Comparison of ENCODE assay signal across 9 cellular contexts in genomic region chr14:21263284-21264024, GRCh38. TPM values are rescaled to one million over a fixed set of nuclear protein-coding genes. Genes with fewer than 3 reads are reported as not detected.
A peak's percentile ranks its signal among the peaks of the same experiment; 100 is the strongest.
DNase-seq lines count a peak whose midpoint lies in the region; ATAC-seq, FAIRE-seq and TF ChIP-seq lines count a peak whose summit lies in the region.
"Had no signal": no experiment of that assay in that cellular context is flagged by ENCODE, and none has a peak within 500 bp of the region (broad histone marks: within the 10 kb centered on the region; RNA-seq: fewer than 3 reads in every experiment).

No MANE protein-coding gene starts in this region.

- no peak for TF ChIP-seq EP300 in K562 (IDR thresholded peaks at IDR 0.05; ENCODE audit: low read length)

- no peak for FAIRE-seq in K562 (lab: Jason Lieb, UNC)

- H3K27ac ChIP-seq in K562 (ENCODE audit: extremely low read depth, low read depth, low read length) = peak overlapping the region; percentile 32; the same call in 2 of the 3 replicates

- POLR2A ChIA-PET in K562 (lab: Yijun Ruan, JAX) = interaction anchor here (6.0 kb wide), 1 partner anchor 8 kb away, joined by 58 read pairs; no protein-coding TSS in a partner anchor

- no TSS peak for BruUV-seq in K562 (replicated peaks; lab: Mats Ljungman, UMichigan)

- H3K27ac Mint-ChIP-seq in natural killer cell = peak overlapping the region; percentile 96 to 97

- H3K4me3 ChIP-seq in K562 = peak overlapping the region; percentile 2; the same call in 1 of the 2 replicates

- peak overlapping the region; percentile 77 for H3K4me3 Mint-ChIP-seq in natural killer cell

- CTCF ChIA-PET in K562 (lab: Yijun Ruan, JAX; ENCODE audit: low intra/inter-chr PET ratio) = no interaction called here

- peaks cover 99% of the 10 kb centered on the region for H3K79me2 ChIP-seq in K562 (ENCODE audit: control insufficient read depth, insufficient read depth, low read length)

- H3K27me3 Mint-ChIP-seq in natural killer cell (ENCODE audit: low read depth in 2 of 2) = no peaks in the 10 kb centered on the region

- H3K9me3 ChIP-seq in K562 (replicated peaks; ENCODE audit: control insufficient read depth, insufficient read depth, low read depth, low read length) = no peaks in the 10 kb centered on the region

- no peak for TF ChIP-seq CTCF in K562 (IDR thresholded peaks at IDR 0.05 in 2 of 3, conservative IDR thresholded peaks at IDR 0.05 in 1 of 3; ENCODE audit: insufficient read depth in 2 of 3, low read depth in 1 of 3, low read length in 3 of 3)
- no peak for TF ChIP-seq CTCF in natural killer cell (IDR thresholded peaks at IDR 0.05)

- DNase-seq in EL = peak; percentile 38
- DNase-seq in M059J (ENCODE audit: low read depth) = peak; percentile 31
- DNase-seq in K562 (ENCODE audit: extremely low read depth in 1 of 4, low spot score in 3 of 4) = peak in 1 of 4 experiments; percentile 12
- no peak for DNase-seq in natural killer cell
- no peak for DNase-seq in HT-29 (ENCODE audit: low spot score)
- DNase-seq in NCI-H524 treated with DMSO at 0.1 percent for 48 hours (lab: John Stamatoyannopoulos, UW) = no peak
- no peak for DNase-seq in mucosa of gallbladder (ENCODE audit: low spot score)
- no peak for DNase-seq in HPDE6-E6E7 (ENCODE audit: extremely low spot score)
- DNase-seq: activated CD4-positive, alpha-beta T cell treated with anti-CD3 and anti-CD28 coated beads for 1 hour had no signal

- TF ChIP-seq POLR2A in K562 (conservative IDR thresholded peaks at IDR 0.05) = no peak

- no peak for TF ChIP-seq RAD21 in K562 (CRISPR knock-in tag; conservative IDR thresholded peaks at IDR 0.05 in 1 of 2, IDR thresholded peaks at IDR 0.05 in 1 of 2)

- intact Hi-C loops in K562 (cut with micrococcal nuclease) = loop anchor here (10.0 kb wide), 1 partner anchor 91 kb away; no protein-coding TSS in a partner anchor
- intact Hi-C loops in natural killer cell (cut with micrococcal nuclease) = loop anchor here (10.0 kb wide), 1 partner anchor 49 kb away; no protein-coding TSS in a partner anchor

- in situ Hi-C loops in K562 (cut with MboI) = no loop called here

- H3K4me1 Mint-ChIP-seq in natural killer cell = peaks cover 75 to 86% of the 10 kb centered on the region in 2 donors

- WGBS in K562 (ENCODE audit: insufficient coverage, low coverage, missing lambda C conversion rate) = 64% methylated on average over 5 of the region's 5 CpGs

- peaks cover 73% of the 10 kb centered on the region for H4K20me1 ChIP-seq in K562 (replicated peaks; ENCODE audit: control insufficient read depth, insufficient read depth, low read length)

- peak overlapping the region; percentile 34 for H3K4me2 ChIP-seq in K562 (ENCODE audit: insufficient read depth, low read length)

- peaks cover 93% of the 10 kb centered on the region for H3K36me3 ChIP-seq in K562 (ENCODE audit: control insufficient read depth, insufficient read depth, low read length)

- peaks cover 18% of the 10 kb centered on the region for H3K36me3 Mint-ChIP-seq in natural killer cell

- H3K27me3 ChIP-seq in K562 (ENCODE audit: control insufficient read depth in 2 of 2, insufficient read depth in 2 of 2, low read length in 2 of 2) = no peaks in the 10 kb centered on the region

- no peak overlapping the region for H2AFZ ChIP-seq in K562 (ENCODE audit: low read depth, low read length)

- H3K9me1 ChIP-seq in K562 (ENCODE audit: control insufficient read depth, insufficient read depth, low read length) = no peaks in the 10 kb centered on the region

- H3K9ac ChIP-seq in K562 (ENCODE audit: insufficient read depth in 1 of 2, low read depth in 2 of 2, low read length in 2 of 2) = no peak overlapping the region; a peak in 1 of 4 replicates

- peaks cover 17 to 25% of the 10 kb centered on the region in 2 experiments for H3K4me1 ChIP-seq in K562 (replicated peaks in 1 of 2; ENCODE audit: control insufficient read depth in 2 of 2, insufficient read depth in 2 of 2, low read length in 2 of 2)

- H3K9me3 Mint-ChIP-seq in natural killer cell = no peaks in the 10 kb centered on the region

- ATAC-seq in K562 (no peak), natural killer cell (peak in 1 of 3 donors; percentile 9)

TF ChIP-seq in K562, 482 proteins besides CTCF, POLR2A, EP300 and RAD21 (continues in another document):
- 0 out of 2 replicates have a peak, but pooled peaks have one; percentile 6 for TF ChIP-seq SUPT5H (IDR thresholded peaks at IDR 0.05)
- no peak for TF ChIP-seq SIRT6 (IDR thresholded peaks at IDR 0.05; ENCODE audit: low read depth, low read length)
- no peak for TF ChIP-seq TRIM25 (IDR thresholded peaks at IDR 0.05; ENCODE audit: borderline replicate concordance)
- TF ChIP-seq ZNF830 (CRISPR knock-in tag; IDR thresholded peaks at IDR 0.05) = no peak
- TF ChIP-seq HIVEP1 (CRISPR knock-in tag; IDR thresholded peaks at IDR 0.05) = no peak
- TF ChIP-seq MEIS2 (IDR thresholded peaks at IDR 0.05; ENCODE audit: partially characterized antibody) = peak; percentile 43
- no peak for TF ChIP-seq E2F1 (CRISPR knock-in tag; IDR thresholded peaks at IDR 0.05)

RNA-seq across cellular contexts. Expression of gene HNRNPC, which starts 5.8 kb away (rescaled TPM):
- 821 and 1,019 TPM in 2 replicates for total RNA-seq in M059J (2014; rRNA removed; shearing (Covaris generic))
- 279 and 404 TPM in 2 replicates for total RNA-seq in K562 (2011; cell fraction: chromatin; rRNA removed; ENCODE audit: low replicate concordance)
- total RNA-seq in K562 (2011; cell fraction: nucleolus; rRNA removed) = 241 and 299 TPM in 2 replicates
- total RNA-seq in K562 (2011; cell fraction: nucleoplasm; rRNA removed) = 371 and 436 TPM in 2 replicates
- total RNA-seq in K562 (2014; rRNA removed) (957 and 1,143 TPM in 2 replicates), K562 (2014; rRNA removed; fragmentation: Illumina TruSeq; extraction: Trizol) (1,233 and 1,451 TPM in 2 replicates), K562 (2015; rRNA removed; fragmentation: Illumina TruSeq; extraction: Trizol) (1,173 and 1,191 TPM in 2 replicates), K562 (2021) (795 and 814 TPM in 2 replicates), natural killer cell (100 to 1,000 TPM; 501 to 547 (median 515) TPM), mucosa of gallbladder (402 TPM)
- polyA plus RNA-seq in K562 (2011; rRNA removed) (1,168 and 1,525 TPM in 2 replicates), K562 (2014; fragmentation: Illumina TruSeq; extraction: Trizol) (1,403 and 1,557 TPM in 2 replicates), K562 (2014; fragmentation: Nextera tagmentation; extraction: Ambion mirVana) (1,000 to 10,000 TPM in 1 of 2 experiments, 100 to 1,000 TPM in 1; 679 to 1,238 TPM), K562 (2014; rRNA removed) (1,109 and 1,156 TPM in 2 replicates)
- 443 and 790 TPM in 2 replicates for polyA plus RNA-seq in K562 (2011; cell fraction: cytosol; rRNA removed)
- polyA plus RNA-seq in K562 (2011; cell fraction: nucleus; rRNA removed) = 357 and 429 TPM in 2 replicates
- 753 and 1,086 TPM in 2 replicates for polyA plus RNA-seq in K562 (2012)
- 947 and 1,115 TPM in 2 replicates for polyA minus RNA-seq in K562 (2011; rRNA and poly(A)+ RNA removed)
- 289 and 374 TPM in 2 replicates for polyA minus RNA-seq in K562 (2011; cell fraction: cytosol; rRNA and poly(A)+ RNA removed)
- 200 and 293 TPM in 2 replicates for polyA minus RNA-seq in K562 (2011; cell fraction: nucleus; rRNA and poly(A)+ RNA removed)
- total RNA-seq in HT-29 (2014; rRNA removed; shearing (Covaris generic)) = 375 and 471 TPM in 2 replicates

RNA-seq across cellular contexts. Expression of gene RPGRIP1, which starts 16.4 kb away (rescaled TPM):
- total RNA-seq in M059J (2014; rRNA removed; shearing (Covaris generic)) = not detected in 2 replicates
- total RNA-seq in K562 (2011; cell fraction: chromatin; rRNA removed; ENCODE audit: low replicate concordance) = 1.3 and 1.5 TPM in 2 replicates
- total RNA-seq in K562 (2011; cell fraction: nucleolus; rRNA removed) = 0.33 and 0.92 TPM in 2 replicates
- 1.1 TPM in 2 replicates for total RNA-seq in K562 (2011; cell fraction: nucleoplasm; rRNA removed)
- total RNA-seq in K562 (2014; rRNA removed) = 0.53 and 0.95 TPM in 2 replicates
- total RNA-seq in K562 (2014; rRNA removed; fragmentation: Illumina TruSeq; extraction: Trizol) = 0.61 and 0.76 TPM in 2 replicates
- total RNA-seq in K562 (2015; rRNA removed; fragmentation: Illumina TruSeq; extraction: Trizol) = 0.41 and 0.72 TPM in 2 replicates
- total RNA-seq in K562 (2021) = 0.31 and 0.47 TPM in 2 replicates
- polyA plus RNA-seq in K562 (2011; rRNA removed) = 0.56 and 0.80 TPM in 2 replicates
- 0.09 and 0.38 TPM in 2 replicates for polyA plus RNA-seq in K562 (2011; cell fraction: cytosol; rRNA removed)
- polyA plus RNA-seq in K562 (2011; cell fraction: nucleus; rRNA removed) = 1.2 and 1.5 TPM in 2 replicates
- 0.39 and 0.62 TPM in 2 replicates for polyA plus RNA-seq in K562 (2012)
- 0.33 and 0.86 TPM in 2 replicates for polyA plus RNA-seq in K562 (2014; fragmentation: Illumina TruSeq; extraction: Trizol)
- polyA plus RNA-seq in K562 (2014; fragmentation: Nextera tagmentation; extraction: Ambion mirVana) = under 1 TPM in 1 of 2 experiments, not detected in 1; 0.49 TPM
- 0.31 and 0.57 TPM in 2 replicates for polyA plus RNA-seq in K562 (2014; rRNA removed)
- polyA minus RNA-seq in K562 (2011; rRNA and poly(A)+ RNA removed) = 0.39 and 1.1 TPM in 2 replicates
- polyA minus RNA-seq in K562 (2011; cell fraction: cytosol; rRNA and poly(A)+ RNA removed) = not detected in 2 replicates
- 0.22 and 0.27 TPM in 2 replicates for polyA minus RNA-seq in K562 (2011; cell fraction: nucleus; rRNA and poly(A)+ RNA removed)
- total RNA-seq in natural killer cell = under 1 TPM in 2 of 3 donors, not detected in 1; 0.68 to 0.85 TPM
- total RNA-seq in HT-29 (2014; rRNA removed; shearing (Covaris generic)) = 0.05 and 0.33 TPM in 2 replicates
- 0.49 TPM for total RNA-seq in mucosa of gallbladder

Comparison
In these comparisons a context has a peak if more than half of its experiments do, and no peak if none do; other contexts are left out.
1. DNase-seq: peak in EL (single experiment) and M059J (single experiment); none in natural killer cell (single experiment), HT-29 (single experiment), NCI-H524 treated with DMSO at 0.1 percent for 48 hours (single experiment), mucosa of gallbladder (single experiment) and HPDE6-E6E7 (single experiment).